Comparison of ENCODE assay signal across 28 cellular contexts in genomic region chr14:69749956-69750355, GRCh38. TPM values are rescaled to one million over a fixed set of nuclear protein-coding genes. Genes with fewer than 3 reads are reported as not detected.
DNase-seq lines count a peak whose midpoint lies in the region; ATAC-seq, FAIRE-seq and TF ChIP-seq lines count a peak whose summit lies in the region.
"Had no signal": no experiment of that assay in that cellular context is flagged by ENCODE, and none has a peak within 500 bp of the region (broad histone marks: within the 10 kb centered on the region; RNA-seq: fewer than 3 reads in every experiment).

No MANE protein-coding gene starts in this region.

- WGBS in A549 (ENCODE audit: missing lambda C conversion rate): 4% methylated on average over 1 of the region's 1 CpG

- H3K4me2 ChIP-seq in A549: peak overlapping the region; percentile 31; the same call in 2 of the 3 replicates

- no peaks in the 10 kb centered on the region for H3K27me3 ChIP-seq in colonic mucosa
- no peaks in the 10 kb centered on the region for H3K27me3 ChIP-seq in mucosa of rectum (ENCODE audit: control insufficient read depth in 2 of 2, insufficient read depth in 2 of 2, low read length in 2 of 2)
- H3K27me3 ChIP-seq: esophagus squamous epithelium, ovary had no signal

- TF ChIP-seq EP300 in A549 (IDR thresholded peaks at IDR 0.05): no peak

- H3K4me1 ChIP-seq in A549 (peaks cover 12% of the 10 kb centered on the region), colonic mucosa (no peaks in the 10 kb centered on the region), mucosa of rectum (ENCODE audit: control insufficient read depth in 2 of 2, insufficient read depth in 2 of 2, low read length in 2 of 2) (peaks cover 8 to 13% of the 10 kb centered on the region in 2 donors)
- H3K4me1 ChIP-seq: lower lobe of right lung had no signal

- POLR2A ChIA-PET in A549 (lab: Yijun Ruan, JAX): interaction anchor here (1.3 kb wide), 1 partner anchor 18 kb away, joined by 3 read pairs; the partner anchor contains the start of gene SRSF5

- no peak for TF ChIP-seq RAD21 in A549 (conservative IDR thresholded peaks at IDR 0.05 in 1 of 2, IDR thresholded peaks at IDR 0.05 in 1 of 2)

- TF ChIP-seq CTCF in A549 (IDR thresholded peaks at IDR 0.05) (no peak), colonic mucosa (IDR thresholded peaks at IDR 0.05) (no peak)

- H3K9me3 ChIP-seq in A549: no peaks in the 10 kb centered on the region; the same call in 2 of the 3 replicates
- no peaks in the 10 kb centered on the region for H3K9me3 ChIP-seq in colonic mucosa
- H3K9me3 ChIP-seq in mucosa of rectum (ENCODE audit: control insufficient read depth in 2 of 2, low read length in 2 of 2): no peaks in the 10 kb centered on the region
- H3K9me3 ChIP-seq: esophagus squamous epithelium, lower lobe of right lung, ovary had no signal

- DNase-seq in A549 (ENCODE audit: low read depth in 1 of 2, low spot score in 1 of 2) (no peak), colonic mucosa (peak; percentile 52), inferior parietal cortex (ENCODE audit: extremely low spot score) (no peak)
- DNase-seq in activated effector memory CD4-positive, alpha-beta T cell treated with anti-CD3 and anti-CD28 coated beads, Interleukin-2, amount 50 U/mL, for 16 hours: no peak
- no peak for DNase-seq in stimulated activated CD4-positive, alpha-beta T cell treated with anti-CD3 and anti-CD28 coated beads, Interleukin-1b, Interleukin-23, amount 100 ng/mL, for 48 hours
- DNase-seq: activated B cell treated with CpG ODN at 0.5 μM for 24 hours; activated CD8-positive, alpha-beta T cell treated with anti-CD3 and anti-CD28 coated beads for 36 hours; activated T-cell treated with anti-CD3 and anti-CD28 coated beads, Interleukin-2, amount 50 U/mL, for 72 hours; DMS153; effector memory CD4-positive, alpha-beta T cell; esophagus squamous epithelium; H7; lower lobe of right lung; NCI-H1694; NCI-H774; ovary; stimulated activated CD4-positive, alpha-beta T cell treated with anti-CD3 and anti-CD28 coated beads, Interleukin-2, amount 100 ng/mL, for 24 hours; T-helper 9 cell; trophoblast cell had no signal

- FAIRE-seq in A549 (lab: Jason Lieb, UNC): no peak
- FAIRE-seq: GM12892 had no signal

- H3K27ac ChIP-seq in A549 (0 out of 6 replicates have a peak overlapping the region, but pooled peaks of 1 of the 2 experiments have one; percentile 27), colonic mucosa (peak overlapping the region; percentile 58), mucosa of rectum (ENCODE audit: low read depth in 2 of 2, low read length in 2 of 2) (peak overlapping the region; percentile 80 to 88)
- H3K27ac ChIP-seq: C4-2B, esophagus squamous epithelium, lower lobe of right lung, ovary had no signal

- peak; percentile 24 to 57; a peak in 4 of 6 replicates for ATAC-seq in A549
- peak; percentile 64 for ATAC-seq in GM21423 (IDR thresholded peaks at IDR 0.05; ENCODE audit: unreplicated experiment)
- ATAC-seq in GM18519 (IDR thresholded peaks at IDR 0.05; ENCODE audit: low FRiP score, unreplicated experiment): no peak
- ATAC-seq: activated CD8-positive, alpha-beta T cell treated with anti-CD3 and anti-CD28 coated beads for 36 hours; activated T-cell treated with anti-CD3 and anti-CD28 coated beads, Interleukin-2, amount 50 U/mL, for 72 hours; lower lobe of right lung had no signal

- TF ChIP-seq POLR2A in A549 (IDR thresholded peaks at IDR 0.05; ENCODE audit: low read length): no peak

- H3K36me3 ChIP-seq in colonic mucosa: no peaks in the 10 kb centered on the region
- no peaks in the 10 kb centered on the region for H3K36me3 ChIP-seq in mucosa of rectum (ENCODE audit: control insufficient read depth in 2 of 2, insufficient read depth in 2 of 2, low read length in 2 of 2)
- H3K36me3 ChIP-seq: esophagus squamous epithelium, lower lobe of right lung, ovary had no signal

- intact Hi-C loops in colonic mucosa (cut with DNase I): no loop called here

- H3K9ac ChIP-seq in colonic mucosa (ENCODE audit: low read depth in 2 of 2, low read length in 2 of 2) (peak overlapping the region in 1 of 2 donors; percentile 58), mucosa of rectum (ENCODE audit: low read depth in 1 of 2, low read length in 2 of 2) (no peak overlapping the region)

- CTCF ChIA-PET in A549 (lab: Yijun Ruan, JAX): interaction anchor here (1.2 to 1.6 kb wide), 4 partner anchors 19 to 499 kb away, joined by 3 to 8 read pairs (median 4); no protein-coding TSS in a partner anchor

- H3K4me3 ChIP-seq in A549 (no peak overlapping the region), colonic mucosa (no peak overlapping the region), mucosa of rectum (ENCODE audit: low read length in 2 of 2) (peak overlapping the region in 1 of 2 donors; percentile 22)
- H3K4me3 ChIP-seq: esophagus squamous epithelium, lower lobe of right lung, ovary had no signal

TF ChIP-seq in A549, 52 proteins besides CTCF, POLR2A, EP300 and RAD21:
- TF ChIP-seq MAX (IDR thresholded peaks at IDR 0.05) (no peak), FOXS1 (CRISPR knock-in tag; IDR thresholded peaks at IDR 0.05) (no peak), RARB (CRISPR knock-in tag; IDR thresholded peaks at IDR 0.05) (no peak), TFCP2L1 (CRISPR knock-in tag; IDR thresholded peaks at IDR 0.05) (no peak), HOXB5 (CRISPR knock-in tag; IDR thresholded peaks at IDR 0.05) (no peak), NR3C1 (IDR thresholded peaks at IDR 0.05) (no peak), PBX3 (IDR thresholded peaks at IDR 0.05) (no peak), CHD2 (IDR thresholded peaks at IDR 0.05; ENCODE audit: low read length, partially characterized antibody) (no peak), CBX8 (IDR thresholded peaks at IDR 0.05) (no peak), HES2 (IDR thresholded peaks at IDR 0.05) (no peak), CHD4 (IDR thresholded peaks at IDR 0.05; ENCODE audit: borderline replicate concordance) (no peak), POLR2AphosphoS2 (conservative IDR thresholded peaks at IDR 0.05; ENCODE audit: low read length) (no peak), JUN (IDR thresholded peaks at IDR 0.05) (no peak), SREBF2 (IDR thresholded peaks at IDR 0.05) (no peak), RNF2 (IDR thresholded peaks at IDR 0.05; ENCODE audit: borderline replicate concordance, low read depth) (no peak)

RNA-seq across cellular contexts. Expression of gene SRSF5, which starts 17.0 kb away (rescaled TPM):
- polyA plus RNA-seq in A549 (2011; rRNA removed) (184 and 355 TPM in 2 replicates), A549 (2017; fragmentation: RNase III; extraction: RNeasy Plus Mini Kit Qiagen cat#74134 plus additional on column Dnase treatment) (259 to 324 TPM (median 285 TPM) in 3 replicates)
- polyA plus RNA-seq in A549 (2012; cell fraction: cytosol; rRNA removed): 129 and 165 TPM in 2 replicates
- 133 and 179 TPM in 2 replicates for polyA plus RNA-seq in A549 (2012; cell fraction: nucleus; rRNA removed)
- polyA minus RNA-seq in A549 (2011; rRNA and poly(A)+ RNA removed): 110 and 139 TPM in 2 replicates
- total RNA-seq in colonic mucosa: 100 to 1,000 TPM; 198 to 206 TPM

RNA-seq across cellular contexts. Expression of gene SLC10A1, which starts 47.1 kb away (rescaled TPM):
- polyA plus RNA-seq in A549 (2011; rRNA removed) (not detected in 2 replicates), A549 (2017; fragmentation: RNase III; extraction: RNeasy Plus Mini Kit Qiagen cat#74134 plus additional on column Dnase treatment) (not detected in 3 replicates)
- polyA plus RNA-seq in A549 (2012; cell fraction: cytosol; rRNA removed): not detected in 2 replicates
- polyA plus RNA-seq in A549 (2012; cell fraction: nucleus; rRNA removed): not detected in 2 replicates
- not detected in 2 replicates for polyA minus RNA-seq in A549 (2011; rRNA and poly(A)+ RNA removed)
- not detected for total RNA-seq in colonic mucosa
- total RNA-seq: A673; activated B cell treated with CpG ODN at 0.5 μM for 24 hours; activated CD8-positive, alpha-beta T cell treated with anti-CD3 and anti-CD28 coated beads for 36 hours; activated T-cell treated with anti-CD3 and anti-CD28 coated beads, Interleukin-2, amount 50 U/mL, for 72 hours; cerebellum; esophagus squamous epithelium; H7; lower lobe of right lung; ovary; SK-MEL-5 had no signal
- polyA plus RNA-seq: IgD-negative memory B cell, ovary had no signal
